In the genomic region with DNA sequence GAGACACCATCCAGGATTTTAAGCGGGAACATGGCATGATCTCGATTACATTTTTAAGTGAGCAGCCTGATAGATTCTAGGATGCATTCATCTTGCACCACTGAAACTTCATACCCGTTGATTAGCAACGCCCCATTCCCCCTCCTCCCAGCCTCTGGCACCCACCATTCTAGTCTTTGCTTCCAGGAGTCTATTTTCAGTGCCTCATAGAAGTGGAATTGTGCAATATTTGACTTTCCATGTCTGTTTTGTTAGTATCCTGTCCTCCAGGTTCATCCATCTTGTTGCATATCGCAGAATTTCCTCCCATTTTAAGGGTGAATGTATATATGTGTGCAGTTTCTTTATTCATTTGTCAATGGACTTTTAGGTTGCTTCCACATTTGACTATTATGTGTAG, we compare ENCODE assay signal across 1 cellular context.
TF ChIP-seq lines count a peak whose summit lies in the region.

No MANE protein-coding gene starts in this region.

TF ChIP-seq in GM23338, 12 proteins besides CTCF, POLR2A, EP300 and RAD21 (continued from another document):
- TF ChIP-seq, protein P1, sequence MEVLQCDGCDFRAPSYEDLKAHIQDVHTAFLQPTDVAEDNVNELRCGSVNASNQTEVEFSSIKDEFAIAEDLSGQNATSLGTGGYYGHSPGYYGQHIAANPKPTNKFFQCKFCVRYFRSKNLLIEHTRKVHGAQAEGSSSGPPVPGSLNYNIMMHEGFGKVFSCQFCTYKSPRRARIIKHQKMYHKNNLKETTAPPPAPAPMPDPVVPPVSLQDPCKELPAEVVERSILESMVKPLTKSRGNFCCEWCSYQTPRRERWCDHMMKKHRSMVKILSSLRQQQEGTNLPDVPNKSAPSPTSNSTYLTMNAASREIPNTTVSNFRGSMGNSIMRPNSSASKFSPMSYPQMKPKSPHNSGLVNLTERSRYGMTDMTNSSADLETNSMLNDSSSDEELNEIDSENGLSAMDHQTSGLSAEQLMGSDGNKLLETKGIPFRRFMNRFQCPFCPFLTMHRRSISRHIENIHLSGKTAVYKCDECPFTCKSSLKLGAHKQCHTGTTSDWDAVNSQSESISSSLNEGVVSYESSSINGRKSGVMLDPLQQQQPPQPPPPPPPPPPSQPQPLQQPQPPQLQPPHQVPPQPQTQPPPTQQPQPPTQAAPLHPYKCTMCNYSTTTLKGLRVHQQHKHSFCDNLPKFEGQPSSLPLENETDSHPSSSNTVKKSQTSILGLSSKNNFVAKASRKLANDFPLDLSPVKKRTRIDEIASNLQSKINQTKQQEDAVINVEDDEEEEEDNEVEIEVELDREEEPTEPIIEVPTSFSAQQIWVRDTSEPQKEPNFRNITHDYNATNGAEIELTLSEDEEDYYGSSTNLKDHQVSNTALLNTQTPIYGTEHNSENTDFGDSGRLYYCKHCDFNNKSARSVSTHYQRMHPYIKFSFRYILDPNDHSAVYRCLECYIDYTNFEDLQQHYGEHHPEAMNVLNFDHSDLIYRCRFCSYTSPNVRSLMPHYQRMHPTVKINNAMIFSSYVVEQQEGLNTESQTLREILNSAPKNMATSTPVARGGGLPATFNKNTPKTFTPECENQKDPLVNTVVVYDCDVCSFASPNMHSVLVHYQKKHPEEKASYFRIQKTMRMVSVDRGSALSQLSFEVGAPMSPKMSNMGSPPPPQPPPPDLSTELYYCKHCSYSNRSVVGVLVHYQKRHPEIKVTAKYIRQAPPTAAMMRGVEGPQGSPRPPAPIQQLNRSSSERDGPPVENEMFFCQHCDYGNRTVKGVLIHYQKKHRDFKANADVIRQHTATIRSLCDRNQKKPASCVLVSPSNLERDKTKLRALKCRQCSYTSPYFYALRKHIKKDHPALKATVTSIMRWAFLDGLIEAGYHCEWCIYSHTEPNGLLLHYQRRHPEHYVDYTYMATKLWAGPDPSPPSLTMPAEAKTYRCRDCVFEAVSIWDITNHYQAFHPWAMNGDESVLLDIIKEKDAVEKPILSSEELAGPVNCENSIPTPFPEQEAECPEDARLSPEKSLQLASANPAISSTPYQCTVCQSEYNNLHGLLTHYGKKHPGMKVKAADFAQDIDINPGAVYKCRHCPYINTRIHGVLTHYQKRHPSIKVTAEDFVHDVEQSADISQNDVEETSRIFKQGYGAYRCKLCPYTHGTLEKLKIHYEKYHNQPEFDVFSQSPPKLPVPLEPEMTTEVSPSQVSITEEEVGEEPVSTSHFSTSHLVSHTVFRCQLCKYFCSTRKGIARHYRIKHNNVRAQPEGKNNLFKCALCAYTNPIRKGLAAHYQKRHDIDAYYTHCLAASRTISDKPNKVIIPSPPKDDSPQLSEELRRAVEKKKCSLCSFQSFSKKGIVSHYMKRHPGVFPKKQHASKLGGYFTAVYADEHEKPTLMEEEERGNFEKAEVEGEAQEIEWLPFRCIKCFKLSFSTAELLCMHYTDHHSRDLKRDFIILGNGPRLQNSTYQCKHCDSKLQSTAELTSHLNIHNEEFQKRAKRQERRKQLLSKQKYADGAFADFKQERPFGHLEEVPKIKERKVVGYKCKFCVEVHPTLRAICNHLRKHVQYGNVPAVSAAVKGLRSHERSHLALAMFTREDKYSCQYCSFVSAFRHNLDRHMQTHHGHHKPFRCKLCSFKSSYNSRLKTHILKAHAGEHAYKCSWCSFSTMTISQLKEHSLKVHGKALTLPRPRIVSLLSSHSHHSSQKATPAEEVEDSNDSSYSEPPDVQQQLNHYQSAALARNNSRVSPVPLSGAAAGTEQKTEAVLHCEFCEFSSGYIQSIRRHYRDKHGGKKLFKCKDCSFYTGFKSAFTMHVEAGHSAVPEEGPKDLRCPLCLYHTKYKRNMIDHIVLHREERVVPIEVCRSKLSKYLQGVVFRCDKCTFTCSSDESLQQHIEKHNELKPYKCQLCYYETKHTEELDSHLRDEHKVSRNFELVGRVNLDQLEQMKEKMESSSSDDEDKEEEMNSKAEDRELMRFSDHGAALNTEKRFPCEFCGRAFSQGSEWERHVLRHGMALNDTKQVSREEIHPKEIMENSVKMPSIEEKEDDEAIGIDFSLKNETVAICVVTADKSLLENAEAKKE (CRISPR knock-in tag; IDR thresholded peaks at IDR 0.05): no peak
TF ChIP-seq in GM23338: peak in this region for 0.
